Comparison of ENCODE assay signal across 2 cellular contexts in the genomic region with DNA sequence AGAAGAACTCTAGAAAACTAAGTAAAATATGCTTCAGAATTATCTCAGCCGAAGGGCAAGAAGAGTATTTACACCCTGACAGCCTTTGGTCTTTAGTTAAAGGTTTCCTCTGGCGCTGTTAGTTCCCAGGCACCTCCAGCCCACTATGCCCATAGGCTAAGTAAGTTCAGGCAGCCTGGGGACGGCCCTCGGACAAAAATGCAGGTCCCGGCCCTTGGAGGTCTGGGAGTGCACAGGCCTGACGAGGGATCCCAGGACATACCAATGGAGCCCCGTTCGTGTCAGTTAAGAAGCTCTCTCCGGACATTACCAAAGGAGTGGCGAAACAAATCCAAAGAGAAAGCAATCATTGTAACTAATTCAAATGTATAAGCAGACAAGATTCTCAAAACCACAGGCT.
TF ChIP-seq lines count a peak whose summit lies in the region.

No MANE protein-coding gene starts in this region.

TF ChIP-seq in IMR-90, 13 proteins besides CTCF, POLR2A, EP300 and RAD21 (continued from another document):
- TF ChIP-seq SMC3 (IDR thresholded peaks at IDR 0.05; ENCODE audit: low read depth, low read length) (no peak), MAFK (IDR thresholded peaks at IDR 0.05; ENCODE audit: low read depth, low read length) (no peak), MAZ (IDR thresholded peaks at IDR 0.05; ENCODE audit: borderline replicate concordance, low read depth, low read length) (no peak), CHD1 (IDR thresholded peaks at IDR 0.05; ENCODE audit: low read depth, low read length) (no peak)
- TF ChIP-seq, protein P1, sequence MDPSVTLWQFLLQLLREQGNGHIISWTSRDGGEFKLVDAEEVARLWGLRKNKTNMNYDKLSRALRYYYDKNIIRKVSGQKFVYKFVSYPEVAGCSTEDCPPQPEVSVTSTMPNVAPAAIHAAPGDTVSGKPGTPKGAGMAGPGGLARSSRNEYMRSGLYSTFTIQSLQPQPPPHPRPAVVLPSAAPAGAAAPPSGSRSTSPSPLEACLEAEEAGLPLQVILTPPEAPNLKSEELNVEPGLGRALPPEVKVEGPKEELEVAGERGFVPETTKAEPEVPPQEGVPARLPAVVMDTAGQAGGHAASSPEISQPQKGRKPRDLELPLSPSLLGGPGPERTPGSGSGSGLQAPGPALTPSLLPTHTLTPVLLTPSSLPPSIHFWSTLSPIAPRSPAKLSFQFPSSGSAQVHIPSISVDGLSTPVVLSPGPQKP (IDR thresholded peaks at IDR 0.05; ENCODE audit: borderline replicate concordance, low read depth, low read length), result no peak
- TF ChIP-seq, protein P2, sequence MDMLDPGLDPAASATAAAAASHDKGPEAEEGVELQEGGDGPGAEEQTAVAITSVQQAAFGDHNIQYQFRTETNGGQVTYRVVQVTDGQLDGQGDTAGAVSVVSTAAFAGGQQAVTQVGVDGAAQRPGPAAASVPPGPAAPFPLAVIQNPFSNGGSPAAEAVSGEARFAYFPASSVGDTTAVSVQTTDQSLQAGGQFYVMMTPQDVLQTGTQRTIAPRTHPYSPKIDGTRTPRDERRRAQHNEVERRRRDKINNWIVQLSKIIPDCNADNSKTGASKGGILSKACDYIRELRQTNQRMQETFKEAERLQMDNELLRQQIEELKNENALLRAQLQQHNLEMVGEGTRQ (IDR thresholded peaks at IDR 0.05; ENCODE audit: low read depth, low read length), result no peak

TF ChIP-seq in WTC11, 78 proteins besides CTCF, POLR2A, EP300 and RAD21:
- TF ChIP-seq IRF1 (CRISPR knock-in tag; IDR thresholded peaks at IDR 0.05) (no peak), ZNF263 (CRISPR knock-in tag; IDR thresholded peaks at IDR 0.05; ENCODE audit: low read depth) (no peak), ATF6 (CRISPR knock-in tag; IDR thresholded peaks at IDR 0.05) (no peak), NR2C2 (CRISPR knock-in tag; IDR thresholded peaks at IDR 0.05) (no peak), GTF2I (CRISPR knock-in tag; conservative IDR thresholded peaks at IDR 0.05) (no peak), SMAD3 (CRISPR knock-in tag; IDR thresholded peaks at IDR 0.05; ENCODE audit: borderline replicate concordance) (no peak), CBFB (CRISPR knock-in tag; IDR thresholded peaks at IDR 0.05; ENCODE audit: low read depth) (no peak), TCF7 (CRISPR knock-in tag; IDR thresholded peaks at IDR 0.05; ENCODE audit: low read depth) (no peak), SP1 (CRISPR knock-in tag; conservative IDR thresholded peaks at IDR 0.05) (no peak), OVOL2 (CRISPR knock-in tag; IDR thresholded peaks at IDR 0.05; ENCODE audit: borderline replicate concordance) (no peak), FOXP1 (CRISPR knock-in tag; IDR thresholded peaks at IDR 0.05; ENCODE audit: borderline replicate concordance) (no peak), STAT6 (CRISPR knock-in tag; conservative IDR thresholded peaks at IDR 0.05; ENCODE audit: low read depth) (no peak), ZNF396 (CRISPR knock-in tag; IDR thresholded peaks at IDR 0.05; ENCODE audit: borderline replicate concordance) (no peak)
- TF ChIP-seq, protein P3, sequence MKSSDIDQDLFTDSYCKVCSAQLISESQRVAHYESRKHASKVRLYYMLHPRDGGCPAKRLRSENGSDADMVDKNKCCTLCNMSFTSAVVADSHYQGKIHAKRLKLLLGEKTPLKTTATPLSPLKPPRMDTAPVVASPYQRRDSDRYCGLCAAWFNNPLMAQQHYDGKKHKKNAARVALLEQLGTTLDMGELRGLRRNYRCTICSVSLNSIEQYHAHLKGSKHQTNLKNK (CRISPR knock-in tag; IDR thresholded peaks at IDR 0.05), result no peak
- TF ChIP-seq, protein P4, sequence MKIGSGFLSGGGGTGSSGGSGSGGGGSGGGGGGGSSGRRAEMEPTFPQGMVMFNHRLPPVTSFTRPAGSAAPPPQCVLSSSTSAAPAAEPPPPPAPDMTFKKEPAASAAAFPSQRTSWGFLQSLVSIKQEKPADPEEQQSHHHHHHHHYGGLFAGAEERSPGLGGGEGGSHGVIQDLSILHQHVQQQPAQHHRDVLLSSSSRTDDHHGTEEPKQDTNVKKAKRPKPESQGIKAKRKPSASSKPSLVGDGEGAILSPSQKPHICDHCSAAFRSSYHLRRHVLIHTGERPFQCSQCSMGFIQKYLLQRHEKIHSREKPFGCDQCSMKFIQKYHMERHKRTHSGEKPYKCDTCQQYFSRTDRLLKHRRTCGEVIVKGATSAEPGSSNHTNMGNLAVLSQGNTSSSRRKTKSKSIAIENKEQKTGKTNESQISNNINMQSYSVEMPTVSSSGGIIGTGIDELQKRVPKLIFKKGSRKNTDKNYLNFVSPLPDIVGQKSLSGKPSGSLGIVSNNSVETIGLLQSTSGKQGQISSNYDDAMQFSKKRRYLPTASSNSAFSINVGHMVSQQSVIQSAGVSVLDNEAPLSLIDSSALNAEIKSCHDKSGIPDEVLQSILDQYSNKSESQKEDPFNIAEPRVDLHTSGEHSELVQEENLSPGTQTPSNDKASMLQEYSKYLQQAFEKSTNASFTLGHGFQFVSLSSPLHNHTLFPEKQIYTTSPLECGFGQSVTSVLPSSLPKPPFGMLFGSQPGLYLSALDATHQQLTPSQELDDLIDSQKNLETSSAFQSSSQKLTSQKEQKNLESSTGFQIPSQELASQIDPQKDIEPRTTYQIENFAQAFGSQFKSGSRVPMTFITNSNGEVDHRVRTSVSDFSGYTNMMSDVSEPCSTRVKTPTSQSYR (CRISPR knock-in tag; IDR thresholded peaks at IDR 0.05), result no peak
